In genomic region chr4:143019351-143019750, GRCh38 we compare ENCODE assay signal across 14 cellular contexts.
A peak's percentile ranks its signal among the peaks of the same experiment; 100 is the strongest.
DNase-seq lines count a peak whose midpoint lies in the region; ATAC-seq and TF ChIP-seq lines count a peak whose summit lies in the region.
"Had no signal": no experiment of that assay in that cellular context is flagged by ENCODE, and none has a peak within 500 bp of the region (broad histone marks: within the 10 kb centered on the region; RNA-seq: fewer than 3 reads in every experiment).

No MANE protein-coding gene starts in this region.

- intact Hi-C loops in activated T-helper 1 cell treated with anti-CD3 and anti-CD28 coated beads, Interleukin-12 subunit alpha, Interleukin-12 subunit beta, Interleukin-2, Interleukin-4 antibody, amounts not matched to agents 30 ng/mL and 10 ng/mL and 1 ng/mL, durations not matched to agents 14 hours and 24 hours and 36 hours (cut with micrococcal nuclease), result no loop called here

- DNase-seq in BE2C, result peak; percentile 15
- DNase-seq in NCI-H2107 (lab: John Stamatoyannopoulos, UW), result peak; percentile 14
- DNase-seq in NCI-H69 (lab: John Stamatoyannopoulos, UW), result peak; percentile 9
- no peak for DNase-seq in progenitor cell of endocrine pancreas (ENCODE audit: low spot score, unreplicated experiment)
- no peak for DNase-seq in superior temporal gyrus (ENCODE audit: extremely low spot score)
- no peak for DNase-seq in activated T-helper 1 cell treated with anti-CD3 and anti-CD28 coated beads, Interleukin-12 subunit alpha, Interleukin-12 subunit beta, Interleukin-2, Interleukin-4 antibody, amounts not matched to agents 30 ng/mL and 10 ng/mL and 1 ng/mL, durations not matched to agents 14 hours and 24 hours and 36 hours (ENCODE audit: low spot score)
- DNase-seq: 8988T; Calu3; CD8-positive, alpha-beta T cell; DMS79 treated with DMSO at 0.1 percent for 48 hours; GF-D8; H9 had no signal

- peak overlapping the region; percentile 40 for H3K27ac Mint-ChIP-seq in progenitor cell of endocrine pancreas
- H3K27ac Mint-ChIP-seq in activated T-helper 1 cell treated with anti-CD3 and anti-CD28 coated beads, Interleukin-12 subunit alpha, Interleukin-12 subunit beta, Interleukin-2, Interleukin-4 antibody, amounts not matched to agents 30 ng/mL and 10 ng/mL and 1 ng/mL, durations not matched to agents 14 hours and 24 hours and 36 hours, result no peak overlapping the region
- H3K27ac Mint-ChIP-seq: CD8-positive, alpha-beta T cell; H9 had no signal

- peaks cover 10% of the 10 kb centered on the region for H3K9me3 Mint-ChIP-seq in progenitor cell of endocrine pancreas (ENCODE audit: low read depth)
- H3K9me3 Mint-ChIP-seq in activated T-helper 1 cell treated with anti-CD3 and anti-CD28 coated beads, Interleukin-12 subunit alpha, Interleukin-12 subunit beta, Interleukin-2, Interleukin-4 antibody, amounts not matched to agents 30 ng/mL and 10 ng/mL and 1 ng/mL, durations not matched to agents 14 hours and 24 hours and 36 hours, result no peaks in the 10 kb centered on the region
- H3K9me3 Mint-ChIP-seq: CD8-positive, alpha-beta T cell had no signal

- no peaks in the 10 kb centered on the region for H3K9me3 ChIP-seq in BE2C

- TF ChIP-seq CTCF in BE2C (IDR thresholded peaks at IDR 0.05; ENCODE audit: low read depth, low read length) (no peak), progenitor cell of endocrine pancreas (IDR thresholded peaks at IDR 0.05; ENCODE audit: unreplicated experiment) (no peak)

- no peaks in the 10 kb centered on the region for H3K36me3 ChIP-seq in BE2C
- H3K36me3 ChIP-seq: BLaER1 treated with 17β-estradiol and CSF1 and Interleukin-3, amounts not matched to agents 10 nM and 100 nM had no signal

- H3K36me3 Mint-ChIP-seq in progenitor cell of endocrine pancreas (ENCODE audit: insufficient read depth), result no peaks in the 10 kb centered on the region
- no peaks in the 10 kb centered on the region for H3K36me3 Mint-ChIP-seq in activated T-helper 1 cell treated with anti-CD3 and anti-CD28 coated beads, Interleukin-12 subunit alpha, Interleukin-12 subunit beta, Interleukin-2, Interleukin-4 antibody, amounts not matched to agents 30 ng/mL and 10 ng/mL and 1 ng/mL, durations not matched to agents 14 hours and 24 hours and 36 hours (ENCODE audit: low read depth)
- H3K36me3 Mint-ChIP-seq: CD8-positive, alpha-beta T cell had no signal

- no peaks in the 10 kb centered on the region; the same call in none of the 2 replicates for H3K27me3 ChIP-seq in BE2C
- H3K27me3 ChIP-seq: BLaER1 treated with 17β-estradiol and CSF1 and Interleukin-3, amounts not matched to agents 10 nM and 100 nM had no signal

- no peak overlapping the region for H3K4me3 Mint-ChIP-seq in progenitor cell of endocrine pancreas (ENCODE audit: low read depth)
- no peak overlapping the region for H3K4me3 Mint-ChIP-seq in activated T-helper 1 cell treated with anti-CD3 and anti-CD28 coated beads, Interleukin-12 subunit alpha, Interleukin-12 subunit beta, Interleukin-2, Interleukin-4 antibody, amounts not matched to agents 30 ng/mL and 10 ng/mL and 1 ng/mL, durations not matched to agents 14 hours and 24 hours and 36 hours
- H3K4me3 Mint-ChIP-seq: CD8-positive, alpha-beta T cell; H9 had no signal

- no peak overlapping the region for H3K4me3 ChIP-seq in BE2C (ENCODE audit: low read depth, low read length)
- H3K4me3 ChIP-seq: BLaER1 treated with 17β-estradiol and CSF1 and Interleukin-3, amounts not matched to agents 10 nM and 100 nM had no signal

- no peaks in the 10 kb centered on the region for H3K4me1 Mint-ChIP-seq in progenitor cell of endocrine pancreas (ENCODE audit: low read depth)
- H3K4me1 Mint-ChIP-seq in activated T-helper 1 cell treated with anti-CD3 and anti-CD28 coated beads, Interleukin-12 subunit alpha, Interleukin-12 subunit beta, Interleukin-2, Interleukin-4 antibody, amounts not matched to agents 30 ng/mL and 10 ng/mL and 1 ng/mL, durations not matched to agents 14 hours and 24 hours and 36 hours (ENCODE audit: low read depth), result peaks cover 10% of the 10 kb centered on the region
- H3K4me1 Mint-ChIP-seq: H9 had no signal

- ATAC-seq in GM18861 (IDR thresholded peaks at IDR 0.05; ENCODE audit: unreplicated experiment), result no peak
- ATAC-seq: CD8-positive, alpha-beta T cell had no signal

- H3K4me1 ChIP-seq in BE2C, result no peaks in the 10 kb centered on the region

- no peaks in the 10 kb centered on the region for H3K27me3 Mint-ChIP-seq in progenitor cell of endocrine pancreas
- H3K27me3 Mint-ChIP-seq in activated T-helper 1 cell treated with anti-CD3 and anti-CD28 coated beads, Interleukin-12 subunit alpha, Interleukin-12 subunit beta, Interleukin-2, Interleukin-4 antibody, amounts not matched to agents 30 ng/mL and 10 ng/mL and 1 ng/mL, durations not matched to agents 14 hours and 24 hours and 36 hours (ENCODE audit: insufficient read depth), result peaks cover 3% of the 10 kb centered on the region

Comparison
In these comparisons a context has a peak if more than half of its experiments do, and no peak if none do; other contexts are left out.
1. DNase-seq: peak in BE2C (single experiment), NCI-H2107 (single experiment) and NCI-H69 (single experiment); none in progenitor cell of endocrine pancreas (single experiment), superior temporal gyrus (single experiment) and activated T-helper 1 cell treated with anti-CD3 and anti-CD28 coated beads, Interleukin-12 subunit alpha, Interleukin-12 subunit beta, Interleukin-2, Interleukin-4 antibody, amounts not matched to agents 30 ng/mL and 10 ng/mL and 1 ng/mL, durations not matched to agents 14 hours and 24 hours and 36 hours (single experiment).